Comparison of ENCODE assay signal across 1 cellular context in genomic region chr20:21301940-21302644, GRCh38.
TF ChIP-seq lines count a peak whose summit lies in the region.

No MANE protein-coding gene starts in this region.

TF ChIP-seq in K562, 482 proteins besides CTCF, POLR2A, EP300 and RAD21 (continued from another document):
- no peak for TF ChIP-seq GTF2A2 (tag; IDR thresholded peaks at IDR 0.05)
